1 cellular context compared by ENCODE assay signal in the genomic region with DNA sequence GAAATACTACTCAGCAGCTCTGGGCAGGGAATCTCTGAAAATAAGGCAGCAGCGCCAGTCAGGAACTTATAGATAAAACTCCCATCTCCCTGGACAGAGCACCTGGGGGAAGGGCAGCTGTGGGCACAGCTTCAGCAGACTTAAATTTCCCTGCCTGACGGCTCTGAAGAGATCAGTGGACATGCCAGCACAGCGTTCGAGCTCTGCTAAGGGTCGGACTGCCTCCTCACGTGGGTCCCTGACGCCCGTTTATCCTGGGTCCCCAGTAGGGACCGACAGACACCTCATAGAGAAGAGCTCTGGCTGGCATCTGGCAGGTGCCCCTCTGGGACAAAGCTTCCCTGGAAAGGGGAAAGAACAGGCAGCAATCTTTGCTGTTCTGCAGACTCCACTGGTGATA.
TF ChIP-seq lines count a peak whose summit lies in the region.

No MANE protein-coding gene starts in this region.

TF ChIP-seq in GM23338, 12 proteins besides CTCF, POLR2A, EP300 and RAD21 (continued from another document):
- TF ChIP-seq, protein P1, sequence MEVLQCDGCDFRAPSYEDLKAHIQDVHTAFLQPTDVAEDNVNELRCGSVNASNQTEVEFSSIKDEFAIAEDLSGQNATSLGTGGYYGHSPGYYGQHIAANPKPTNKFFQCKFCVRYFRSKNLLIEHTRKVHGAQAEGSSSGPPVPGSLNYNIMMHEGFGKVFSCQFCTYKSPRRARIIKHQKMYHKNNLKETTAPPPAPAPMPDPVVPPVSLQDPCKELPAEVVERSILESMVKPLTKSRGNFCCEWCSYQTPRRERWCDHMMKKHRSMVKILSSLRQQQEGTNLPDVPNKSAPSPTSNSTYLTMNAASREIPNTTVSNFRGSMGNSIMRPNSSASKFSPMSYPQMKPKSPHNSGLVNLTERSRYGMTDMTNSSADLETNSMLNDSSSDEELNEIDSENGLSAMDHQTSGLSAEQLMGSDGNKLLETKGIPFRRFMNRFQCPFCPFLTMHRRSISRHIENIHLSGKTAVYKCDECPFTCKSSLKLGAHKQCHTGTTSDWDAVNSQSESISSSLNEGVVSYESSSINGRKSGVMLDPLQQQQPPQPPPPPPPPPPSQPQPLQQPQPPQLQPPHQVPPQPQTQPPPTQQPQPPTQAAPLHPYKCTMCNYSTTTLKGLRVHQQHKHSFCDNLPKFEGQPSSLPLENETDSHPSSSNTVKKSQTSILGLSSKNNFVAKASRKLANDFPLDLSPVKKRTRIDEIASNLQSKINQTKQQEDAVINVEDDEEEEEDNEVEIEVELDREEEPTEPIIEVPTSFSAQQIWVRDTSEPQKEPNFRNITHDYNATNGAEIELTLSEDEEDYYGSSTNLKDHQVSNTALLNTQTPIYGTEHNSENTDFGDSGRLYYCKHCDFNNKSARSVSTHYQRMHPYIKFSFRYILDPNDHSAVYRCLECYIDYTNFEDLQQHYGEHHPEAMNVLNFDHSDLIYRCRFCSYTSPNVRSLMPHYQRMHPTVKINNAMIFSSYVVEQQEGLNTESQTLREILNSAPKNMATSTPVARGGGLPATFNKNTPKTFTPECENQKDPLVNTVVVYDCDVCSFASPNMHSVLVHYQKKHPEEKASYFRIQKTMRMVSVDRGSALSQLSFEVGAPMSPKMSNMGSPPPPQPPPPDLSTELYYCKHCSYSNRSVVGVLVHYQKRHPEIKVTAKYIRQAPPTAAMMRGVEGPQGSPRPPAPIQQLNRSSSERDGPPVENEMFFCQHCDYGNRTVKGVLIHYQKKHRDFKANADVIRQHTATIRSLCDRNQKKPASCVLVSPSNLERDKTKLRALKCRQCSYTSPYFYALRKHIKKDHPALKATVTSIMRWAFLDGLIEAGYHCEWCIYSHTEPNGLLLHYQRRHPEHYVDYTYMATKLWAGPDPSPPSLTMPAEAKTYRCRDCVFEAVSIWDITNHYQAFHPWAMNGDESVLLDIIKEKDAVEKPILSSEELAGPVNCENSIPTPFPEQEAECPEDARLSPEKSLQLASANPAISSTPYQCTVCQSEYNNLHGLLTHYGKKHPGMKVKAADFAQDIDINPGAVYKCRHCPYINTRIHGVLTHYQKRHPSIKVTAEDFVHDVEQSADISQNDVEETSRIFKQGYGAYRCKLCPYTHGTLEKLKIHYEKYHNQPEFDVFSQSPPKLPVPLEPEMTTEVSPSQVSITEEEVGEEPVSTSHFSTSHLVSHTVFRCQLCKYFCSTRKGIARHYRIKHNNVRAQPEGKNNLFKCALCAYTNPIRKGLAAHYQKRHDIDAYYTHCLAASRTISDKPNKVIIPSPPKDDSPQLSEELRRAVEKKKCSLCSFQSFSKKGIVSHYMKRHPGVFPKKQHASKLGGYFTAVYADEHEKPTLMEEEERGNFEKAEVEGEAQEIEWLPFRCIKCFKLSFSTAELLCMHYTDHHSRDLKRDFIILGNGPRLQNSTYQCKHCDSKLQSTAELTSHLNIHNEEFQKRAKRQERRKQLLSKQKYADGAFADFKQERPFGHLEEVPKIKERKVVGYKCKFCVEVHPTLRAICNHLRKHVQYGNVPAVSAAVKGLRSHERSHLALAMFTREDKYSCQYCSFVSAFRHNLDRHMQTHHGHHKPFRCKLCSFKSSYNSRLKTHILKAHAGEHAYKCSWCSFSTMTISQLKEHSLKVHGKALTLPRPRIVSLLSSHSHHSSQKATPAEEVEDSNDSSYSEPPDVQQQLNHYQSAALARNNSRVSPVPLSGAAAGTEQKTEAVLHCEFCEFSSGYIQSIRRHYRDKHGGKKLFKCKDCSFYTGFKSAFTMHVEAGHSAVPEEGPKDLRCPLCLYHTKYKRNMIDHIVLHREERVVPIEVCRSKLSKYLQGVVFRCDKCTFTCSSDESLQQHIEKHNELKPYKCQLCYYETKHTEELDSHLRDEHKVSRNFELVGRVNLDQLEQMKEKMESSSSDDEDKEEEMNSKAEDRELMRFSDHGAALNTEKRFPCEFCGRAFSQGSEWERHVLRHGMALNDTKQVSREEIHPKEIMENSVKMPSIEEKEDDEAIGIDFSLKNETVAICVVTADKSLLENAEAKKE (CRISPR knock-in tag; IDR thresholded peaks at IDR 0.05), result no peak
- no peak for TF ChIP-seq JUNB (IDR thresholded peaks at IDR 0.05; ENCODE audit: unreplicated experiment)
- TF ChIP-seq NANOG (IDR thresholded peaks at IDR 0.05; ENCODE audit: borderline replicate concordance), result no peak
- no peak for TF ChIP-seq REST (IDR thresholded peaks at IDR 0.05; ENCODE audit: unreplicated experiment)
- TF ChIP-seq ZNF331 (CRISPR knock-in tag; IDR thresholded peaks at IDR 0.05; ENCODE audit: low read depth), result no peak
- TF ChIP-seq STAT1 (IDR thresholded peaks at IDR 0.05; ENCODE audit: unreplicated experiment), result no peak
- TF ChIP-seq POLR2AphosphoS5 (IDR thresholded peaks at IDR 0.05; ENCODE audit: low read depth), result no peak
